22 cellular contexts compared by ENCODE assay signal in genomic region chr1:211726467-211726866, GRCh38. TPM values are rescaled to one million over a fixed set of nuclear protein-coding genes. Genes with fewer than 3 reads are reported as not detected.
DNase-seq lines count a peak whose midpoint lies in the region; ATAC-seq and TF ChIP-seq lines count a peak whose summit lies in the region.
"Had no signal": no experiment of that assay in that cellular context is flagged by ENCODE, and none has a peak within 500 bp of the region (broad histone marks: within the 10 kb centered on the region; RNA-seq: fewer than 3 reads in every experiment).

No MANE protein-coding gene starts in this region.

- in situ Hi-C loops in KBM-7 (cut with MboI; ENCODE audit: low pct_unique_long_range_greater_than_20kb, low sequenced_read_pairs): no loop called here

- intact Hi-C loops in Caco-2 (cut with micrococcal nuclease; ENCODE audit: unreplicated experiment): no loop called here

- H3K9me2 ChIP-seq in GM23338 (ENCODE audit: insufficient read depth): peaks cover 5% of the 10 kb centered on the region; the same call in 1 of the 2 replicates

- H4K20me1 ChIP-seq in GM23338 (replicated peaks; ENCODE audit: insufficient read depth): no peaks in the 10 kb centered on the region

- H3K79me2 ChIP-seq in GM23338 (replicated peaks; ENCODE audit: insufficient read depth): no peaks in the 10 kb centered on the region

- CTCF ChIA-PET in WTC11 (lab: Charles Lee) (interaction anchor here (0.6 to 0.9 kb wide), 2 partner anchors 62 to 310 kb away, joined by 3 to 4 read pairs; partner anchors contain the start of genes DTL and INTS7), Caco-2 (lab: Charles Lee) (no interaction called here)

- H3K27ac Mint-ChIP-seq in GM23338 (no peak overlapping the region), WTC11 (no peak overlapping the region), nephron progenitor cell (peak overlapping the region; percentile 64), Caco-2 (ENCODE audit: unreplicated experiment) (no peak overlapping the region)
- H3K27ac Mint-ChIP-seq: CD4-positive, alpha-beta memory T cell; T-helper 17 cell had no signal

- no peaks in the 10 kb centered on the region for H3K9me3 ChIP-seq in Caco-2
- H3K9me3 ChIP-seq: A549, Peyer's patch had no signal

- no peaks in the 10 kb centered on the region for H3K4me1 ChIP-seq in GM23338 (ENCODE audit: insufficient read depth)
- peaks cover 6% of the 10 kb centered on the region; the same call in 1 of the 2 replicates for H3K4me1 ChIP-seq in Caco-2
- H3K4me1 ChIP-seq: Peyer's patch had no signal

- H3K9me3 Mint-ChIP-seq in GM23338: no peaks in the 10 kb centered on the region
- peaks cover 4% of the 10 kb centered on the region; the same call in 1 of the 2 replicates for H3K9me3 Mint-ChIP-seq in WTC11
- H3K9me3 Mint-ChIP-seq in nephron progenitor cell: peaks cover under 1% of the 10 kb centered on the region
- peaks cover 8% of the 10 kb centered on the region for H3K9me3 Mint-ChIP-seq in Caco-2 (ENCODE audit: unreplicated experiment)
- H3K9me3 Mint-ChIP-seq: CD4-positive, alpha-beta memory T cell had no signal

- H3K4me3 ChIP-seq in GM23338 (no peak overlapping the region), Caco-2 (ENCODE audit: low read depth, low read length) (no peak overlapping the region)
- H3K4me3 ChIP-seq: A549, Peyer's patch had no signal

- H3K36me3 ChIP-seq in GM23338 (ENCODE audit: insufficient read depth): no peaks in the 10 kb centered on the region
- no peaks in the 10 kb centered on the region for H3K36me3 ChIP-seq in Caco-2 (ENCODE audit: control insufficient read depth, insufficient read depth, low read length)
- H3K36me3 ChIP-seq: Peyer's patch had no signal

- DNase-seq in GM23338 (ENCODE audit: low spot score) (no peak), NCI-H2171 (lab: John Stamatoyannopoulos, UW) (peak; percentile 25), WTC11 (ENCODE audit: low spot score) (no peak), nephron progenitor cell (no peak), KBM-7 (no peak), Caco-2 (no peak)
- DNase-seq in stimulated activated naive CD4-positive, alpha-beta T cell (lab: John Stamatoyannopoulos, UW): no peak
- DNase-seq: C1 segment of cervical spinal cord; CD4-positive, alpha-beta memory T cell; COR-L47; DMS79 treated with DMSO at 0.1 percent for 48 hours; H7; NCI-H1092; NCI-H1436; NCI-H187; NCI-H2081 treated with DMSO at 0.1 percent for 48 hours; NCI-H774; Peyer's patch; T-helper 17 cell had no signal

- H3K4me1 Mint-ChIP-seq in GM23338: no peaks in the 10 kb centered on the region
- H3K4me1 Mint-ChIP-seq in WTC11: no peaks in the 10 kb centered on the region
- H3K4me1 Mint-ChIP-seq in nephron progenitor cell: peaks cover 26% of the 10 kb centered on the region
- peaks cover 14% of the 10 kb centered on the region for H3K4me1 Mint-ChIP-seq in Caco-2 (ENCODE audit: low read depth, unreplicated experiment)
- H3K4me1 Mint-ChIP-seq: CD4-positive, alpha-beta memory T cell; T-helper 17 cell had no signal

- no TSS peak for BruUV-seq in Caco-2 (replicated peaks; lab: Mats Ljungman, UMichigan)

- H3K27me3 Mint-ChIP-seq in GM23338 (ENCODE audit: insufficient read depth, low read depth, poor library complexity) (peaks cover 5% of the 10 kb centered on the region), WTC11 (ENCODE audit: low read depth) (no peaks in the 10 kb centered on the region), nephron progenitor cell (ENCODE audit: low read depth, poor library complexity) (no peaks in the 10 kb centered on the region), Caco-2 (ENCODE audit: insufficient read depth, unreplicated experiment) (no peaks in the 10 kb centered on the region)

- H2AFZ ChIP-seq in GM23338: peak overlapping the region; percentile 91

- no peak overlapping the region for H3K4me2 ChIP-seq in GM23338
- H3K4me2 ChIP-seq: A549, KMS-11 had no signal

- H3K4me3 Mint-ChIP-seq in GM23338: no peak overlapping the region
- no peak overlapping the region for H3K4me3 Mint-ChIP-seq in WTC11
- H3K4me3 Mint-ChIP-seq in nephron progenitor cell: no peak overlapping the region
- H3K4me3 Mint-ChIP-seq in Caco-2 (ENCODE audit: unreplicated experiment): no peak overlapping the region
- H3K4me3 Mint-ChIP-seq: CD4-positive, alpha-beta memory T cell; T-helper 17 cell had no signal

- H3K36me3 Mint-ChIP-seq in GM23338 (ENCODE audit: low read depth) (no peaks in the 10 kb centered on the region), WTC11 (no peaks in the 10 kb centered on the region), nephron progenitor cell (ENCODE audit: low read depth) (no peaks in the 10 kb centered on the region), Caco-2 (ENCODE audit: insufficient read depth, unreplicated experiment) (no peaks in the 10 kb centered on the region)
- H3K36me3 Mint-ChIP-seq: CD4-positive, alpha-beta memory T cell had no signal

- H3F3A ChIP-seq in GM23338 (replicated peaks; ENCODE audit: low read depth): no peaks in the 10 kb centered on the region

- ATAC-seq in GM23338 (no peak), WTC11 (peak; percentile 32)
- ATAC-seq: A549, SK-N-SH treated with all-trans-retinoic acid at 6 μM for 48 hours, T-helper 17 cell had no signal

- TF ChIP-seq CTCF in GM23338 (conservative IDR thresholded peaks at IDR 0.05; ENCODE audit: low read depth in 2 of 2) (no peak), WTC11 (IDR thresholded peaks at IDR 0.05) (no peak), nephron progenitor cell (IDR thresholded peaks at IDR 0.05) (no peak), Caco-2 (IDR thresholded peaks at IDR 0.05; ENCODE audit: insufficient read depth in 1 of 2, low read depth in 1 of 2, low read length in 1 of 2, severe bottlenecking in 1 of 2, unreplicated experiment in 1 of 2) (no peak)

- H3K27ac ChIP-seq in GM23338 (ENCODE audit: low read depth): no peak overlapping the region
- H3K27ac ChIP-seq: A549, KMS-11, Peyer's patch had no signal

- H3K27me3 ChIP-seq in GM23338 (ENCODE audit: insufficient read depth) (no peaks in the 10 kb centered on the region), Caco-2 (replicated peaks; ENCODE audit: control insufficient read depth, insufficient read depth, low read length) (no peaks in the 10 kb centered on the region; the same call in 1 of the 2 replicates)
- H3K27me3 ChIP-seq: Peyer's patch had no signal

- POLR2A ChIA-PET in WTC11 (lab: Charles Lee): no interaction called here
- POLR2A ChIA-PET in Caco-2 (lab: Charles Lee): no interaction called here

TF ChIP-seq in GM23338, 12 proteins besides CTCF, POLR2A, EP300 and RAD21:
- TF ChIP-seq POLR2AphosphoS5 (IDR thresholded peaks at IDR 0.05; ENCODE audit: low read depth) (no peak), ZNF331 (CRISPR knock-in tag; IDR thresholded peaks at IDR 0.05; ENCODE audit: low read depth) (no peak), NANOG (IDR thresholded peaks at IDR 0.05; ENCODE audit: borderline replicate concordance) (no peak), EZH2phosphoT487 (IDR thresholded peaks at IDR 0.05; ENCODE audit: unreplicated experiment) (no peak)

TF ChIP-seq in WTC11, 78 proteins besides CTCF, POLR2A, EP300 and RAD21:
- TF ChIP-seq EMX1 (CRISPR knock-in tag; IDR thresholded peaks at IDR 0.05) (no peak), ATF2 (CRISPR knock-in tag; IDR thresholded peaks at IDR 0.05; ENCODE audit: borderline replicate concordance, low read depth) (no peak), USF2 (CRISPR knock-in tag; IDR thresholded peaks at IDR 0.05) (no peak), ZNF396 (CRISPR knock-in tag; IDR thresholded peaks at IDR 0.05; ENCODE audit: borderline replicate concordance) (no peak)

RNA-seq across cellular contexts. Expression of gene NEK2, which starts 51.0 kb away (rescaled TPM):
- 19.1 and 24.9 TPM in 2 replicates for total RNA-seq in GM23338 (2014; rRNA removed; shearing (Covaris generic))
- 15.8 and 17.0 TPM in 2 replicates for polyA plus RNA-seq in GM23338 (2016; fragmentation: Nextera tagmentation; extraction: Ambion mirVana)
- total RNA-seq in WTC11 (2021) (22.7 to 25.2 TPM (median 23.5 TPM) in 3 replicates), Caco-2 (2022) (32.1 and 34.7 TPM in 2 replicates)
- total RNA-seq: CD4-positive, alpha-beta memory T cell had no signal
- polyA plus RNA-seq: CD4-positive, alpha-beta memory T cell had no signal
